In genomic region chr3:133457025-133457424, GRCh38 we compare ENCODE assay signal across 32 cellular contexts. TPM values are rescaled to one million over a fixed set of nuclear protein-coding genes. Genes with fewer than 3 reads are reported as not detected.
"Had no signal": no experiment of that assay in that cellular context is flagged by ENCODE, and none has a peak within 500 bp of the region (broad histone marks: within the 10 kb centered on the region; RNA-seq: fewer than 3 reads in every experiment).

No MANE protein-coding gene starts in this region.

- H3K9me3 ChIP-seq: gastroesophageal sphincter, ovary, prostate gland, sigmoid colon, thyroid gland had no signal

- H3K36me3 ChIP-seq: gastroesophageal sphincter, ovary, prostate gland, sigmoid colon, thyroid gland had no signal

- H3K27ac ChIP-seq: gastroesophageal sphincter, ovary, prostate gland, sigmoid colon, thyroid gland had no signal

- ATAC-seq: activated CD8-positive, alpha-beta memory T cell treated with anti-CD3 and anti-CD28 coated beads, Interleukin-2, amount 10 ng/mL, durations not matched to agents 7 days and 5 days; activated CD8-positive, alpha-beta T cell treated with anti-CD3 and anti-CD28 coated beads, Interleukin-2, amount 10 ng/mL, durations not matched to agents 7 days and 5 days; effector memory CD8-positive, alpha-beta T cell; gastroesophageal sphincter; left colon; stimulated activated memory B cell treated with anti-CD40 and anti-IgM and Interleukin-4, amounts not matched to agents 10 μg/mL and 1 μg/mL and 100 μg/mL, for 72 hours had no signal

- FAIRE-seq: kidney, small intestine had no signal

- H3K27me3 ChIP-seq: gastroesophageal sphincter, ovary, sigmoid colon, thyroid gland had no signal

- DNase-seq: activated CD4-positive, alpha-beta T cell treated with anti-CD3 and anti-CD28 coated beads for 36 hours; activated CD4-positive, CD25-positive, alpha-beta regulatory T cell; activated CD8-positive, alpha-beta memory T cell treated with anti-CD3 and anti-CD28 coated beads, Interleukin-2, amount 10 ng/mL, durations not matched to agents 7 days and 5 days; activated CD8-positive, alpha-beta T cell treated with anti-CD3 and anti-CD28 coated beads, Interleukin-2, amount 10 ng/mL, durations not matched to agents 7 days and 5 days; activated naive CD8-positive, alpha-beta T cell treated with anti-CD3 and anti-CD28 coated beads, Interleukin-2, amount 50 U/mL, for 24 hours; activated T-cell treated with anti-CD3 and anti-CD28 coated beads, Interleukin-2, amount 50 U/mL, for 48 hours; amygdala; caudate nucleus; cortex of kidney; effector memory CD8-positive, alpha-beta T cell; head of caudate nucleus; hippocampal formation; kidney; left colon; naive B cell; ovary; retina; sigmoid colon; small intestine; stimulated activated CD4-positive, alpha-beta T cell treated with anti-CD3 and anti-CD28 coated beads, Interleukin-4, amount 100 ng/mL, for 24 hours; stimulated activated naive CD8-positive, alpha-beta T cell treated with anti-CD3 and anti-CD28 coated beads, Interleukin-15, amount 100 ng/mL, for 72 hours; substantia nigra; thyroid gland had no signal

- H3K4me3 ChIP-seq: gastroesophageal sphincter, ovary, prostate gland, sigmoid colon, thyroid gland had no signal

RNA-seq across cellular contexts. Expression of gene BFSP2, which starts 57.2 kb away (rescaled TPM):
- total RNA-seq: activated T-helper 2 cell treated with anti-CD3 and anti-CD28 coated beads, Interferon-gamma antibody, Interleukin-2, Interleukin-4, amounts not matched to agents 10 μg/mL and 5 μg/mL and 100 μg/mL, durations not matched to agents 14 hours and 24 hours and 36 hours; chondrocyte; gastroesophageal sphincter; left colon; liver; mesothelial cell of epicardium; ovary; prostate gland; sigmoid colon; thyroid gland; ureter had no signal
- polyA plus RNA-seq: neural cell, ovary had no signal
